25 cellular contexts compared by ENCODE assay signal in genomic region chr9:112823257-112823656, GRCh38.
"Had no signal": no experiment of that assay in that cellular context is flagged by ENCODE, and none has a peak within 500 bp of the region (broad histone marks: within the 10 kb centered on the region; RNA-seq: fewer than 3 reads in every experiment).

No MANE protein-coding gene starts in this region.

- H3K27ac ChIP-seq: KMS-11, PC-9, Peyer's patch, SJSA1, SK-N-MC had no signal

- H3K27me3 ChIP-seq: Peyer's patch, SJSA1 had no signal

- FAIRE-seq: HepG2, K562 had no signal

- H3K4me1 ChIP-seq: Peyer's patch, SJSA1 had no signal

- DNase-seq: Kasumi-1, MM.1S, NCI-H1092 treated with DMSO at 0.1 percent for 48 hours, NCI-H1436, NCI-H187, NCI-H2029, NCI-H2081 treated with DMSO at 0.1 percent for 48 hours, NCI-H2171, NCI-H226, NCI-H446, NCI-H510A, NCI-H524 treated with DMSO at 0.1 percent for 48 hours, NCI-H69, NCI-H82, OCI-M1, PC-9, Peyer's patch, Right ventricle myocardium superior, RPMI8226, SIG-M5 had no signal

- H3K36me3 ChIP-seq: SJSA1 had no signal

- ATAC-seq: HepG2, K562 had no signal

- H3K9me3 ChIP-seq: Peyer's patch, SJSA1 had no signal

- H3K4me3 ChIP-seq: K562, PC-9, Peyer's patch, SJSA1, SK-N-MC had no signal
